In genomic region chr6:26249709-26249958, GRCh38 we compare ENCODE assay signal across 8 cellular contexts.
DNase-seq lines count a peak whose midpoint lies in the region; ATAC-seq, FAIRE-seq and TF ChIP-seq lines count a peak whose summit lies in the region.

No MANE protein-coding gene starts in this region.

- H3K27ac ChIP-seq in Karpas-422 (ENCODE audit: low read length) (no peak overlapping the region), uterus (peak overlapping the region; percentile 61 to 75)

- peaks cover 40% of the 10 kb centered on the region for H3K4me1 Mint-ChIP-seq in brain
- peaks cover 22% of the 10 kb centered on the region for H3K4me1 Mint-ChIP-seq in memory B cell

- H3K9me2 ChIP-seq in Karpas-422 (replicated peaks; ENCODE audit: insufficient read depth, low read length) = no peaks in the 10 kb centered on the region

- no peaks in the 10 kb centered on the region for H4K20me1 ChIP-seq in Karpas-422 (ENCODE audit: insufficient read depth, low read depth, low read length)

- in situ Hi-C loops in G401 (cut with HindIII; ENCODE audit: low sequenced_read_pairs) = no loop called here

- intact Hi-C loops in uterus (cut with DNase I; ENCODE audit: low total_unique reads) = no loop called here

- H3K9ac ChIP-seq in Karpas-422 (ENCODE audit: low read length) = peak overlapping the region; percentile 52

- FAIRE-seq in RCC 7860 (lab: Jason Lieb, UNC) = no peak

- peak; percentile 76 for DNase-seq in G401 (ENCODE audit: low spot score)
- no peak for DNase-seq in Karpas-422
- no peak for DNase-seq in memory B cell (ENCODE audit: low spot score in 2 of 2)
- DNase-seq in uterus = no peak
- DNase-seq in NCI-H187 treated with DMSO at 0.1 percent for 48 hours (lab: John Stamatoyannopoulos, UW) = no peak
- DNase-seq in RCC 7860 (ENCODE audit: low spot score) = no peak

- no peaks in the 10 kb centered on the region for H3K79me2 ChIP-seq in Karpas-422 (ENCODE audit: low read length)

- H3K27me3 Mint-ChIP-seq in brain = peaks cover 17% of the 10 kb centered on the region
- no peaks in the 10 kb centered on the region for H3K27me3 Mint-ChIP-seq in memory B cell

- H3K4me2 ChIP-seq in Karpas-422 (ENCODE audit: low read depth, low read length, poor library complexity, severe bottlenecking) = peak overlapping the region; percentile 74

- no peaks in the 10 kb centered on the region for H3K27me3 ChIP-seq in Karpas-422 (ENCODE audit: low read length)
- peaks cover 10 to 14% of the 10 kb centered on the region in 2 donors for H3K27me3 ChIP-seq in uterus

- H3K4me3 Mint-ChIP-seq in brain (peak overlapping the region; percentile 92 to 100 (median 98)), memory B cell (peak overlapping the region; percentile 97)

- H2AFZ ChIP-seq in Karpas-422 (ENCODE audit: low read length) = peak overlapping the region; percentile 95

- H3K36me3 ChIP-seq in Karpas-422 (ENCODE audit: insufficient read depth, low read length) (no peaks in the 10 kb centered on the region), uterus (no peaks in the 10 kb centered on the region)

- peaks cover 15% of the 10 kb centered on the region for H3K4me1 ChIP-seq in Karpas-422 (ENCODE audit: low read length)
- no peaks in the 10 kb centered on the region for H3K4me1 ChIP-seq in uterus

- peak overlapping the region; percentile 63 for H3K4me3 ChIP-seq in Karpas-422 (ENCODE audit: low read length)
- peak overlapping the region; percentile 27 to 30 for H3K4me3 ChIP-seq in uterus

- peak overlapping the region; percentile 88 to 96 (median 89) for H3K27ac Mint-ChIP-seq in brain
- peak overlapping the region; percentile 91 for H3K27ac Mint-ChIP-seq in memory B cell

- no peak for TF ChIP-seq POLR2A in uterus (IDR thresholded peaks at IDR 0.05)

- H3K36me3 Mint-ChIP-seq in brain (no peaks in the 10 kb centered on the region), memory B cell (no peaks in the 10 kb centered on the region)

- H3K9me3 ChIP-seq in Karpas-422 (ENCODE audit: low read length) = no peaks in the 10 kb centered on the region
- H3K9me3 ChIP-seq in uterus = no peaks in the 10 kb centered on the region

- H3K9me3 Mint-ChIP-seq in brain = no peaks in the 10 kb centered on the region
- H3K9me3 Mint-ChIP-seq in memory B cell = no peaks in the 10 kb centered on the region

- TF ChIP-seq CTCF in brain (conservative IDR thresholded peaks at IDR 0.05) (no peak), uterus (IDR thresholded peaks at IDR 0.05) (no peak)

- ATAC-seq in GM21367 (IDR thresholded peaks at IDR 0.05; ENCODE audit: unreplicated experiment) (peak; percentile 18), memory B cell (ENCODE audit: low read depth) (peak; percentile 28)
